ENCODE assay signal across 22 cellular contexts in genomic region chr12:50181691-50182090, GRCh38. TPM values are rescaled to one million over a fixed set of nuclear protein-coding genes. Genes with fewer than 3 reads are reported as not detected.
A peak's percentile ranks its signal among the peaks of the same experiment; 100 is the strongest.
DNase-seq lines count a peak whose midpoint lies in the region; ATAC-seq and TF ChIP-seq lines count a peak whose summit lies in the region.
"Had no signal": no experiment of that assay in that cellular context is flagged by ENCODE, and none has a peak within 500 bp of the region (broad histone marks: within the 10 kb centered on the region; RNA-seq: fewer than 3 reads in every experiment).

No MANE protein-coding gene starts in this region.

- H3K27ac Mint-ChIP-seq in activated T-cell treated with anti-CD3 and anti-CD28 coated beads, Interleukin-2, amount 50 U/mL, for 72 hours: peak overlapping the region; percentile 61
- H3K27ac Mint-ChIP-seq in stimulated activated effector memory CD8-positive, alpha-beta T cell treated with anti-CD3 and anti-CD28 coated beads, Interleukin-12 subunit alpha, Interleukin-12 subunit beta, amount 100 ng/mL, for 72 hours: no peak overlapping the region

- H3K4me1 ChIP-seq in adipocyte (ENCODE audit: control insufficient read depth, insufficient read depth, low read length): peaks cover 46% of the 10 kb centered on the region
- H3K4me1 ChIP-seq in osteoblast (ENCODE audit: insufficient read depth, low read length): peaks cover 32% of the 10 kb centered on the region
- H3K4me1 ChIP-seq: BE2C had no signal

- ATAC-seq in activated T-cell treated with anti-CD3 and anti-CD28 coated beads, Interleukin-2, amount 50 U/mL, for 72 hours (replicated peaks in 1 of 2): no peak
- no peak for ATAC-seq in GM19452 (IDR thresholded peaks at IDR 0.05; ENCODE audit: unreplicated experiment)
- ATAC-seq in stimulated activated effector memory CD8-positive, alpha-beta T cell treated with anti-CD3 and anti-CD28 coated beads, Interleukin-12 subunit alpha, Interleukin-12 subunit beta, amount 100 ng/mL, for 72 hours: no peak
- ATAC-seq: GM12878, HepG2 had no signal

- H3K4me1 Mint-ChIP-seq in activated T-cell treated with anti-CD3 and anti-CD28 coated beads, Interleukin-2, amount 50 U/mL, for 72 hours (ENCODE audit: low read depth): peaks cover 31% of the 10 kb centered on the region
- H3K4me1 Mint-ChIP-seq in stimulated activated effector memory CD8-positive, alpha-beta T cell treated with anti-CD3 and anti-CD28 coated beads, Interleukin-12 subunit alpha, Interleukin-12 subunit beta, amount 100 ng/mL, for 72 hours: peaks cover 19% of the 10 kb centered on the region

- H3K4me3 ChIP-seq in adipocyte (ENCODE audit: low read length) (no peak overlapping the region), osteoblast (ENCODE audit: insufficient read depth, low read length) (no peak overlapping the region)
- H3K4me3 ChIP-seq: GM12878, PC-9, SJCRH30 had no signal

- H4K20me1 ChIP-seq in osteoblast (ENCODE audit: insufficient read depth, low read length): peaks cover 2% of the 10 kb centered on the region

- H3K4me3 Mint-ChIP-seq in activated T-cell treated with anti-CD3 and anti-CD28 coated beads, Interleukin-2, amount 50 U/mL, for 72 hours: no peak overlapping the region
- H3K4me3 Mint-ChIP-seq in stimulated activated effector memory CD8-positive, alpha-beta T cell treated with anti-CD3 and anti-CD28 coated beads, Interleukin-12 subunit alpha, Interleukin-12 subunit beta, amount 100 ng/mL, for 72 hours: no peak overlapping the region
- H3K4me3 Mint-ChIP-seq: CD4-positive, CD25-positive, alpha-beta regulatory T cell had no signal

- H3K27me3 Mint-ChIP-seq in activated T-cell treated with anti-CD3 and anti-CD28 coated beads, Interleukin-2, amount 50 U/mL, for 72 hours (ENCODE audit: low read depth): no peaks in the 10 kb centered on the region
- H3K27me3 Mint-ChIP-seq: CD4-positive, CD25-positive, alpha-beta regulatory T cell had no signal

- H3K4me2 ChIP-seq in osteoblast (ENCODE audit: insufficient read depth, low read length): no peak overlapping the region
- H3K4me2 ChIP-seq: PC-9 had no signal

- peak overlapping the region; percentile 43 for H3K9ac ChIP-seq in adipocyte (ENCODE audit: low read length)

- DNase-seq in activated T-cell treated with anti-CD3 and anti-CD28 coated beads, Interleukin-2, amount 50 U/mL, for 72 hours: no peak
- no peak for DNase-seq in activated T-cell treated with anti-CD3 and anti-CD28 coated beads, Interleukin-2, amount 50 U/mL, for 48 hours
- DNase-seq in NCI-H2171 (lab: John Stamatoyannopoulos, UW) (peak; percentile 10), adipocyte (ENCODE audit: low read depth) (no peak), osteoblast (ENCODE audit: insufficient read length, low spot score, missing footprints) (peak; percentile 27)
- no peak for DNase-seq in stimulated activated naive CD4-positive, alpha-beta T cell (lab: John Stamatoyannopoulos, UW)
- DNase-seq in stimulated activated effector memory CD8-positive, alpha-beta T cell treated with anti-CD3 and anti-CD28 coated beads, Interleukin-12 subunit alpha, Interleukin-12 subunit beta, amount 100 ng/mL, for 72 hours (ENCODE audit: low spot score in 2 of 2): no peak
- DNase-seq: BE2C; CD4-positive, CD25-positive, alpha-beta regulatory T cell; COR-L47; GOT3; KBM-7; NCI-H1105 treated with DMSO at 0.1 percent for 48 hours; NCI-H1694; NCI-H2081 treated with DMSO at 0.1 percent for 48 hours; NCI-H345; NCI-H524 treated with DMSO at 0.1 percent for 48 hours; PC-9; SJCRH30 had no signal

- H3K36me3 ChIP-seq in adipocyte (ENCODE audit: control insufficient read depth, insufficient read depth, low read length, severe bottlenecking) (peaks cover 75% of the 10 kb centered on the region), osteoblast (ENCODE audit: insufficient read depth, low read length) (peaks cover 81% of the 10 kb centered on the region)

- H3K79me2 ChIP-seq in osteoblast (ENCODE audit: insufficient read depth, low read length): peaks cover 41% of the 10 kb centered on the region

- no peak overlapping the region for H3K27ac ChIP-seq in osteoblast (ENCODE audit: low read depth, low read length)
- H3K27ac ChIP-seq: PC-9, SJCRH30 had no signal

- H3K9me3 ChIP-seq in adipocyte (ENCODE audit: control insufficient read depth, low read length) (no peaks in the 10 kb centered on the region), osteoblast (ENCODE audit: low read depth, low read length) (no peaks in the 10 kb centered on the region)
- H3K9me3 ChIP-seq: BE2C, SJCRH30 had no signal

- no peaks in the 10 kb centered on the region for H3K27me3 ChIP-seq in adipocyte (replicated peaks; ENCODE audit: control insufficient read depth, insufficient read depth, low read length)
- no peaks in the 10 kb centered on the region for H3K27me3 ChIP-seq in osteoblast (ENCODE audit: insufficient read depth, low read length)
- H3K27me3 ChIP-seq: BE2C, SJCRH30 had no signal

- H3K36me3 Mint-ChIP-seq in activated T-cell treated with anti-CD3 and anti-CD28 coated beads, Interleukin-2, amount 50 U/mL, for 72 hours (ENCODE audit: insufficient read depth in 2 of 2): peaks cover 5 to 30% of the 10 kb centered on the region in 2 donors
- peaks cover 88% of the 10 kb centered on the region for H3K36me3 Mint-ChIP-seq in stimulated activated effector memory CD8-positive, alpha-beta T cell treated with anti-CD3 and anti-CD28 coated beads, Interleukin-12 subunit alpha, Interleukin-12 subunit beta, amount 100 ng/mL, for 72 hours

- H3K9me3 Mint-ChIP-seq in activated T-cell treated with anti-CD3 and anti-CD28 coated beads, Interleukin-2, amount 50 U/mL, for 72 hours: no peaks in the 10 kb centered on the region
- H3K9me3 Mint-ChIP-seq in stimulated activated effector memory CD8-positive, alpha-beta T cell treated with anti-CD3 and anti-CD28 coated beads, Interleukin-12 subunit alpha, Interleukin-12 subunit beta, amount 100 ng/mL, for 72 hours: no peaks in the 10 kb centered on the region
- H3K9me3 Mint-ChIP-seq: CD4-positive, CD25-positive, alpha-beta regulatory T cell had no signal

- no peak for TF ChIP-seq CTCF in osteoblast (IDR thresholded peaks at IDR 0.05; ENCODE audit: extremely low read depth, low read depth, low read length)

- H2AFZ ChIP-seq in osteoblast (ENCODE audit: low read length): no peak overlapping the region
- H2AFZ ChIP-seq: PC-9 had no signal

RNA-seq across cellular contexts. Expression of gene CERS5, which starts 14.5 kb away (rescaled TPM):
- total RNA-seq in activated T-cell treated with anti-CD3 and anti-CD28 coated beads, Interleukin-2, amount 50 U/mL, for 72 hours: 10 to 100 TPM; 82.5 to 87.6 TPM
- total RNA-seq in osteoblast: 30.9 and 33.7 TPM in 2 replicates

Comparison
In these comparisons a context has a peak if more than half of its experiments do, and no peak if none do; other contexts are left out.
1. DNase-seq: peak in NCI-H2171 (single experiment) and osteoblast (single experiment); none in activated T-cell treated with anti-CD3 and anti-CD28 coated beads, Interleukin-2, amount 50 U/mL, for 72 hours (0 of 2), activated T-cell treated with anti-CD3 and anti-CD28 coated beads, Interleukin-2, amount 50 U/mL, for 48 hours (0 of 2), adipocyte (single experiment), stimulated activated naive CD4-positive, alpha-beta T cell (0 of 6) and stimulated activated effector memory CD8-positive, alpha-beta T cell treated with anti-CD3 and anti-CD28 coated beads, Interleukin-12 subunit alpha, Interleukin-12 subunit beta, amount 100 ng/mL, for 72 hours (0 of 2).